10 cellular contexts compared by ENCODE assay signal in the genomic region with DNA sequence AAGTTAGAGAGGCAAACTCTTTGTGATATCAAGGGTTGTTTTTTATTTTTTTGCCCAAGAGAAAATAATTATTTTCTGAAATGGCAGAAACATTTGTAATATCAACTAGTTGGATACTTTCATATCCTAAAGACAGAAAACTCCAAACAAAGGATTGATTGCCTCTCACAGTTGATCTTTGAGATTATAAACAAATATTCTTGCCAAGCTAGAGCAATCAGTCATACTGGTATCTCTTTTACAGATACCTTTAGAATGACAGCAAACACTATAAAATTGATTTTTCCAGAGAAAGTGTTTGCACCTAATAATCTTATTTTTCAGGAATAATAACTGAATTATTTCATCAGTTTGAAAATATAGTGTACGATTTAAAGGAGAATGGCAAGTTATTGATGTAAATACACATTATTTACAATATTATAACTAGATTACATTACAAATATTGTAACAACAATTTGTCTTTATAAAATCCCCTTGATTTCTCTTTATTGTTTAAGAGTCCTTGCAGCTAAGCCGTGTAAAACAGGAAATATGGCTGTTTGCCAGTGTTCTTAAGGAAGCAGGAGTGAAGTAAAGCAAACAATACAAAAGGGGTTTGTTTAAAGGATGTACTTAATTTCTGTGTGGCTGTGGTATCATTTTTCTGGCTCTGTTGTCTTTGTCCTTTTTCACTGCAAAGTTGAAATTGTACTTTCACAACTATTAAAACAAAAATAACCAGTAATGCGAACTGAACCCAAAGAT. TPM values are rescaled to one million over a fixed set of nuclear protein-coding genes. Genes with fewer than 3 reads are reported as not detected.
DNase-seq lines count a peak whose midpoint lies in the region; ATAC-seq, FAIRE-seq and TF ChIP-seq lines count a peak whose summit lies in the region.
"Had no signal": no experiment of that assay in that cellular context is flagged by ENCODE, and none has a peak within 500 bp of the region (broad histone marks: within the 10 kb centered on the region; RNA-seq: fewer than 3 reads in every experiment).

No MANE protein-coding gene starts in this region.

- H3K4me3 ChIP-seq in RWPE2 (ENCODE audit: severe bottlenecking), result no peak overlapping the region

- DNase-seq in NCI-H2107 treated with DMSO at 0.1 percent for 48 hours (lab: John Stamatoyannopoulos, UW; ENCODE audit: unreplicated experiment) (peak; percentile 9), NCI-H2107 (lab: John Stamatoyannopoulos, UW) (no peak), RWPE2 (ENCODE audit: low spot score) (no peak), frontal cortex (ENCODE audit: low spot score in 2 of 2) (no peak), superior temporal gyrus (ENCODE audit: extremely low spot score) (peak; percentile 40), AG20443 (ENCODE audit: low spot score) (no peak)
- DNase-seq in activated naive CD8-positive, alpha-beta T cell treated with anti-CD3 and anti-CD28 coated beads, Interleukin-2, amount 50 U/mL, for 24 hours, result no peak
- DNase-seq in activated CD4-positive, alpha-beta T cell treated with anti-CD3 and anti-CD28 coated beads for 36 hours, result no peak
- DNase-seq: activated CD8-positive, alpha-beta memory T cell treated with anti-CD3 and anti-CD28 coated beads, Interleukin-2, amount 10 ng/mL, durations not matched to agents 7 days and 5 days; nephron progenitor cell had no signal

- H3K9me3 ChIP-seq in RWPE2 (ENCODE audit: severe bottlenecking), result no peaks in the 10 kb centered on the region

- FAIRE-seq in frontal cortex (lab: Jason Lieb, UNC), result peak; percentile 54

- H3K4me3 Mint-ChIP-seq in activated naive CD8-positive, alpha-beta T cell treated with anti-CD3 and anti-CD28 coated beads, Interleukin-2, amount 50 U/mL, for 24 hours, result no peak overlapping the region
- H3K4me3 Mint-ChIP-seq in activated CD4-positive, alpha-beta T cell treated with anti-CD3 and anti-CD28 coated beads for 36 hours, result no peak overlapping the region
- H3K4me3 Mint-ChIP-seq: activated CD8-positive, alpha-beta memory T cell treated with anti-CD3 and anti-CD28 coated beads, Interleukin-2, amount 10 ng/mL, durations not matched to agents 7 days and 5 days; nephron progenitor cell had no signal

- H3K36me3 Mint-ChIP-seq in activated naive CD8-positive, alpha-beta T cell treated with anti-CD3 and anti-CD28 coated beads, Interleukin-2, amount 50 U/mL, for 24 hours (ENCODE audit: low read depth), result no peaks in the 10 kb centered on the region
- no peaks in the 10 kb centered on the region for H3K36me3 Mint-ChIP-seq in activated CD4-positive, alpha-beta T cell treated with anti-CD3 and anti-CD28 coated beads for 36 hours (ENCODE audit: low read depth)
- H3K36me3 Mint-ChIP-seq: activated CD8-positive, alpha-beta memory T cell treated with anti-CD3 and anti-CD28 coated beads, Interleukin-2, amount 10 ng/mL, durations not matched to agents 7 days and 5 days had no signal

- H3K36me3 ChIP-seq in RWPE2 (ENCODE audit: low read depth), result no peaks in the 10 kb centered on the region

- no peaks in the 10 kb centered on the region for H3K27me3 Mint-ChIP-seq in activated naive CD8-positive, alpha-beta T cell treated with anti-CD3 and anti-CD28 coated beads, Interleukin-2, amount 50 U/mL, for 24 hours
- H3K27me3 Mint-ChIP-seq in activated CD4-positive, alpha-beta T cell treated with anti-CD3 and anti-CD28 coated beads for 36 hours, result no peaks in the 10 kb centered on the region
- H3K27me3 Mint-ChIP-seq: activated CD8-positive, alpha-beta memory T cell treated with anti-CD3 and anti-CD28 coated beads, Interleukin-2, amount 10 ng/mL, durations not matched to agents 7 days and 5 days had no signal

- CTCF ChIA-PET in activated CD4-positive, alpha-beta T cell treated with anti-CD3 and anti-CD28 coated beads for 36 hours (lab: Charles Lee), result interaction anchor here (1.1 to 3.0 kb wide), 8 partner anchors 18 to 291 kb away, joined by 3 to 18 read pairs (median 5); no protein-coding TSS in a partner anchor

- peak overlapping the region; percentile 54 for H3K27ac ChIP-seq in RWPE2 (ENCODE audit: poor library complexity, severe bottlenecking)

- H3K9me3 Mint-ChIP-seq in activated naive CD8-positive, alpha-beta T cell treated with anti-CD3 and anti-CD28 coated beads, Interleukin-2, amount 50 U/mL, for 24 hours, result no peaks in the 10 kb centered on the region
- no peaks in the 10 kb centered on the region for H3K9me3 Mint-ChIP-seq in activated CD4-positive, alpha-beta T cell treated with anti-CD3 and anti-CD28 coated beads for 36 hours (ENCODE audit: low read depth)

- POLR2A ChIA-PET in activated CD4-positive, alpha-beta T cell treated with anti-CD3 and anti-CD28 coated beads for 36 hours (lab: Charles Lee), result no interaction called here

- no peaks in the 10 kb centered on the region for H3K27me3 ChIP-seq in RWPE2 (ENCODE audit: insufficient read depth, poor library complexity, severe bottlenecking)

- peaks cover 13% of the 10 kb centered on the region for H3K4me1 Mint-ChIP-seq in activated naive CD8-positive, alpha-beta T cell treated with anti-CD3 and anti-CD28 coated beads, Interleukin-2, amount 50 U/mL, for 24 hours
- H3K4me1 Mint-ChIP-seq in activated CD4-positive, alpha-beta T cell treated with anti-CD3 and anti-CD28 coated beads for 36 hours, result peaks cover 18% of the 10 kb centered on the region

- no peak overlapping the region for H3K27ac Mint-ChIP-seq in activated naive CD8-positive, alpha-beta T cell treated with anti-CD3 and anti-CD28 coated beads, Interleukin-2, amount 50 U/mL, for 24 hours
- H3K27ac Mint-ChIP-seq in activated CD4-positive, alpha-beta T cell treated with anti-CD3 and anti-CD28 coated beads for 36 hours, result no peak overlapping the region
- H3K27ac Mint-ChIP-seq: activated CD8-positive, alpha-beta memory T cell treated with anti-CD3 and anti-CD28 coated beads, Interleukin-2, amount 10 ng/mL, durations not matched to agents 7 days and 5 days; nephron progenitor cell had no signal

- ATAC-seq in RWPE2 (ENCODE audit: low read depth), result peak; percentile 55; the same call in 2 of the 3 replicates
- ATAC-seq in activated naive CD8-positive, alpha-beta T cell treated with anti-CD3 and anti-CD28 coated beads, Interleukin-2, amount 50 U/mL, for 24 hours, result no peak
- no peak for ATAC-seq in activated CD4-positive, alpha-beta T cell treated with anti-CD3 and anti-CD28 coated beads for 36 hours
- ATAC-seq: activated CD8-positive, alpha-beta memory T cell treated with anti-CD3 and anti-CD28 coated beads, Interleukin-2, amount 10 ng/mL, durations not matched to agents 7 days and 5 days had no signal

- no peak for TF ChIP-seq CTCF in RWPE2 (IDR thresholded peaks at IDR 0.05; ENCODE audit: poor library complexity, severe bottlenecking)

- intact Hi-C loops in activated CD4-positive, alpha-beta T cell treated with anti-CD3 and anti-CD28 coated beads for 36 hours (cut with DNase I, micrococcal nuclease), result loop anchor here (5.0 to 10.0 kb wide), 3 partner anchors 60 to 242 kb away; partner anchors contain the start of gene ARHGAP22 (in 1 of the 2)

- H3K4me1 ChIP-seq in RWPE2 (ENCODE audit: insufficient read depth, poor library complexity, severe bottlenecking), result peaks cover 26% of the 10 kb centered on the region

RNA-seq across cellular contexts. Expression of gene MAPK8, which starts 58.4 kb away (rescaled TPM):
- total RNA-seq in frontal cortex, result 241 TPM
- 10 to 100 TPM; 35.7 to 40.0 TPM for total RNA-seq in activated CD4-positive, alpha-beta T cell treated with anti-CD3 and anti-CD28 coated beads for 36 hours

Comparison
In these comparisons a context has a peak if more than half of its experiments do, and no peak if none do; other contexts are left out.
1. DNase-seq: peak in NCI-H2107 treated with DMSO at 0.1 percent for 48 hours (single experiment) and superior temporal gyrus (single experiment); none in NCI-H2107 (single experiment), RWPE2 (single experiment), frontal cortex (0 of 2), activated naive CD8-positive, alpha-beta T cell treated with anti-CD3 and anti-CD28 coated beads, Interleukin-2, amount 50 U/mL, for 24 hours (single experiment), AG20443 (single experiment) and activated CD4-positive, alpha-beta T cell treated with anti-CD3 and anti-CD28 coated beads for 36 hours (single experiment).